Comparison of ENCODE assay signal across 1 cellular context in genomic region chr6:10381830-10382208, GRCh38.
A peak's percentile ranks its signal among the peaks of the same experiment; 100 is the strongest.
TF ChIP-seq lines count a peak whose summit lies in the region.

No MANE protein-coding gene starts in this region.

TF ChIP-seq in H1, 55 proteins besides CTCF, POLR2A, EP300 and RAD21:
- TF ChIP-seq EZH2 (IDR thresholded peaks at IDR 0.05; ENCODE audit: low read depth, low read length, severe bottlenecking): peak; percentile 75
- no peak for TF ChIP-seq EGR1 (IDR thresholded peaks at IDR 0.05; ENCODE audit: borderline replicate concordance, low read depth, low read length)
- no peak for TF ChIP-seq SIX5 (IDR thresholded peaks at IDR 0.05; ENCODE audit: low read depth, low read length)
- no peak for TF ChIP-seq ATF2 (IDR thresholded peaks at IDR 0.05; ENCODE audit: low read length)
- no peak for TF ChIP-seq JUND (IDR thresholded peaks at IDR 0.05; ENCODE audit: low read length)
- no peak for TF ChIP-seq BCL11A (IDR thresholded peaks at IDR 0.05; ENCODE audit: low read depth in 2 of 2, low read length in 2 of 2)
- peak; percentile 68; the same call in 1 of the 2 replicates for TF ChIP-seq SUZ12 (IDR thresholded peaks at IDR 0.05; ENCODE audit: low read length)
- TF ChIP-seq SP4 (IDR thresholded peaks at IDR 0.05; ENCODE audit: low read length): no peak
- no peak for TF ChIP-seq TAF7 (optimal IDR thresholded peaks at IDR 0.05; ENCODE audit: borderline replicate concordance, low read depth, low read length)
- TF ChIP-seq RFX5 (IDR thresholded peaks at IDR 0.05; ENCODE audit: borderline replicate concordance, low read depth, low read length): no peak
- no peak for TF ChIP-seq CBX5 (IDR thresholded peaks at IDR 0.05; ENCODE audit: low read depth, low read length)
- TF ChIP-seq SIN3A (conservative IDR thresholded peaks at IDR 0.05 in 1 of 2, IDR thresholded peaks at IDR 0.05 in 1 of 2; ENCODE audit: low read depth in 1 of 2, low read length in 2 of 2): no peak
- no peak for TF ChIP-seq CHD7 (IDR thresholded peaks at IDR 0.05; ENCODE audit: insufficient replicate concordance, low read length)
- peak; percentile 9 for TF ChIP-seq RNF2 (IDR thresholded peaks at IDR 0.05; ENCODE audit: borderline replicate concordance, low read depth, low read length, missing control alignments, poor library complexity, severe bottlenecking)
- TF ChIP-seq TAF1 (IDR thresholded peaks at IDR 0.05; ENCODE audit: low read depth, low read length): no peak
- no peak for TF ChIP-seq BACH1 (IDR thresholded peaks at IDR 0.05; ENCODE audit: low read length)
- no peak for TF ChIP-seq POU5F1 (IDR thresholded peaks at IDR 0.05; ENCODE audit: low read depth, low read length)
- TF ChIP-seq YY1 (IDR thresholded peaks at IDR 0.05; ENCODE audit: low read depth, low read length): no peak
- TF ChIP-seq KDM4A (IDR thresholded peaks at IDR 0.05; ENCODE audit: low read depth, low read length, severe bottlenecking): peak; percentile 21
